11 cellular contexts compared by ENCODE assay signal in the genomic region with DNA sequence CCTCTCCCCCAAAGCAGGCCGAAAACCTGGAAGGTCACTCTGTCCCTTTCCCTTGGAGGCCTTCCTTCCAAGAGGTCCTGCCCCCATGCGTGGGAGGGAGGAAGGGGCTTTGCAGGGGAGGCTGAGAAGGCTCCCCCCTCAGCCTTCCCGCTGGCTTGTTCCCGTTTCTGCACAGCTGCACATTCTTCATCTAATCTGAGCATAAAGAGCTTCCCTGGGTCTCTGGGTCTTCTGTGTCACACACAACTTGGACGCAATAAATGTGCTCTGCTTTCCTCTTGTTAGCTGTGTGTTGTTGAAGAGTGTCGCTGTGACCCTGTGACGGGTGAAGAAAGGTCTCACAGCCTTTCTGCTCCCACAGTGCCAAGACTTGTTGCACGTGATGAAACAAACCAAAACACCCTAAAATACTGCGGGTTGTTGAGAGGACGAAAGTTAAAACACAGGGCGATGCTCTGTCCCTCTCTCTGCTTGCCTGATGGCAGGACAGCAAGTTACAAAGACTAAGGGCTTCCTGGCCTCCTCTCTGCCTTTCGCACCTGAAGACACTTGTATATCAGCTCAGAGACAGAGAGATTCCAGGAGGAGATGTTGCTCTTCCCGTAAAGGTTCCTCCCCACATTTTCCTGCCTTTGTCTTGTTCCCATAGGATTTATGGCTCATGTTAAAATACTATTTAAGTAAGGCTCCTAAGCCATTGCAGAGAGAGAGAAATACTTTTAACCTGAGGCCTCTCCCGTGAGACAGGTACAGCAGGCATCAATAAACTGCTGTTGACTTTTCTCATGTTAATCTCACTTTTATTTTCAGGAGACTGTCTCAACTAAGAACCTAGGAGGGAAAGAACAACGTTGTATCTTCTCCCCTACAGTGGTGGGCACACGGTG. TPM values are rescaled to one million over a fixed set of nuclear protein-coding genes. Genes with fewer than 3 reads are reported as not detected.
A peak's percentile ranks its signal among the peaks of the same experiment; 100 is the strongest.
DNase-seq lines count a peak whose midpoint lies in the region; ATAC-seq and TF ChIP-seq lines count a peak whose summit lies in the region.
"Had no signal": no experiment of that assay in that cellular context is flagged by ENCODE, and none has a peak within 500 bp of the region (broad histone marks: within the 10 kb centered on the region; RNA-seq: fewer than 3 reads in every experiment).

No MANE protein-coding gene starts in this region.

- TF ChIP-seq CTCF in choroid plexus epithelial cell (conservative IDR thresholded peaks at IDR 0.05; ENCODE audit: low read depth, low read length) (no peak), lung (IDR thresholded peaks at IDR 0.05; ENCODE audit: control extremely low read depth, extremely low read depth) (no peak)

- peak overlapping the region in 3 of 5 donors; percentile 28 to 39 (median 33) for H3K9ac ChIP-seq in subcutaneous abdominal adipose tissue (ENCODE audit: low read length in 5 of 5)

- H3K4me1 ChIP-seq in lung (ENCODE audit: control insufficient read depth in 2 of 2, insufficient read depth in 2 of 2, low read length in 2 of 2) (peaks cover 0 to 7% of the 10 kb centered on the region in 2 donors), subcutaneous abdominal adipose tissue (ENCODE audit: control insufficient read depth in 5 of 5, insufficient read depth in 5 of 5, low read length in 5 of 5) (peaks cover 7 to 23% (median 17%) of the 10 kb centered on the region in 5 donors)

- H3K4me3 ChIP-seq in choroid plexus epithelial cell (ENCODE audit: low read depth, low read length) (no peak overlapping the region), lung (no peak overlapping the region), subcutaneous abdominal adipose tissue (ENCODE audit: low read depth in 1 of 5, low read length in 5 of 5) (no peak overlapping the region)

- H3K9me3 ChIP-seq in lung (ENCODE audit: control insufficient read depth in 2 of 2, insufficient read depth in 1 of 2, low read length in 1 of 2) = peaks cover 0 to 3% of the 10 kb centered on the region in 2 donors
- no peaks in the 10 kb centered on the region for H3K9me3 ChIP-seq in subcutaneous abdominal adipose tissue (ENCODE audit: control insufficient read depth in 5 of 5, low read length in 5 of 5)

- no peak for ATAC-seq in lung (ENCODE audit: insufficient read depth, low FRiP score)
- ATAC-seq in HG02840 (IDR thresholded peaks at IDR 0.05; ENCODE audit: low FRiP score, unreplicated experiment) = no peak
- ATAC-seq: stimulated activated naive CD8-positive, alpha-beta T cell treated with anti-CD3 and anti-CD28 coated beads, Interleukin-15, Interleukin-2, amounts not matched to agents 100 U/mL and 50 U/mL, for 24 hours had no signal

- no peaks in the 10 kb centered on the region for H3K27me3 ChIP-seq in lung (ENCODE audit: control insufficient read depth, insufficient read depth)
- no peaks in the 10 kb centered on the region for H3K27me3 ChIP-seq in subcutaneous abdominal adipose tissue (ENCODE audit: control insufficient read depth in 5 of 5, insufficient read depth in 4 of 5, low read length in 5 of 5)

- WGBS in lung, 2 donors = 42 to 47% methylated on average over 16 of the region's 16 CpGs

- no peaks in the 10 kb centered on the region for H3K36me3 ChIP-seq in lung (ENCODE audit: control insufficient read depth in 2 of 2, insufficient read depth in 2 of 2, low read length in 2 of 2)
- H3K36me3 ChIP-seq in subcutaneous abdominal adipose tissue (ENCODE audit: control insufficient read depth in 5 of 5, insufficient read depth in 5 of 5, low read length in 5 of 5) = no peaks in the 10 kb centered on the region

- peak; percentile 12 for DNase-seq in LHCN-M2 (ENCODE audit: low read depth)
- peak; percentile 77 for DNase-seq in choroid plexus epithelial cell (ENCODE audit: low read depth)
- DNase-seq in lung (ENCODE audit: low spot score) = no peak
- no peak for DNase-seq in SIG-M5 treated with dmso at 0.1 percent for 504 hours (lab: John Stamatoyannopoulos, UW; ENCODE audit: unreplicated experiment)
- DNase-seq in SW480 (ENCODE audit: low spot score) = no peak
- no peak for DNase-seq in T1000 (lab: John Stamatoyannopoulos, UW)
- DNase-seq: activated naive CD4-positive, alpha-beta T cell treated with anti-CD3 and anti-CD28 coated beads, Interleukin-2, amount 50 U/mL, for 16 hours; mammary epithelial cell; stimulated activated naive CD8-positive, alpha-beta T cell treated with anti-CD3 and anti-CD28 coated beads, Interleukin-15, Interleukin-2, amounts not matched to agents 100 U/mL and 50 U/mL, for 24 hours had no signal

- H3K27ac ChIP-seq in lung (ENCODE audit: low read depth in 1 of 2, low read length in 1 of 2) (peak overlapping the region; percentile 72 to 76), subcutaneous abdominal adipose tissue (ENCODE audit: low read depth, low read length) (peak overlapping the region; percentile 52)

RNA-seq across cellular contexts. Expression of a gene that starts 15.4 kb away (rescaled TPM):
- total RNA-seq in LHCN-M2 (2014; rRNA removed) = 43.4 and 63.7 TPM in 2 replicates
- polyA plus RNA-seq in LHCN-M2 (2012) = 702 TPM
- total RNA-seq in lung = 100 to 1,000 TPM; 191 to 903 TPM
- 1,000 to 10,000 TPM; 1,642 to 2,585 TPM for polyA plus RNA-seq in lung

RNA-seq across cellular contexts. Expression of a gene that starts 22.2 kb away (rescaled TPM):
- total RNA-seq in LHCN-M2 (2014; rRNA removed) = 0.32 and 3.2 TPM in 2 replicates
- 0.49 TPM for polyA plus RNA-seq in LHCN-M2 (2012)
- total RNA-seq in lung = 100 to 1,000 TPM in 1 of 2 donors, 10 to 100 TPM in 1; 53.3 to 104 TPM
- 100 to 1,000 TPM; 275 to 531 TPM for polyA plus RNA-seq in lung

RNA-seq across cellular contexts. Expression of a gene that starts 28.4 kb away (rescaled TPM):
- 15.6 and 21.9 TPM in 2 replicates for total RNA-seq in LHCN-M2 (2014; rRNA removed)
- polyA plus RNA-seq in LHCN-M2 (2012) = 198 TPM
- total RNA-seq in lung = 100 to 1,000 TPM in 1 of 2 donors, 10 to 100 TPM in 1; 75.7 to 656 TPM
- 1,000 to 10,000 TPM; 1,063 to 4,189 TPM for polyA plus RNA-seq in lung

RNA-seq across cellular contexts. Expression of a gene that starts 33.3 kb away (rescaled TPM):
- total RNA-seq in LHCN-M2 (2014; rRNA removed) = 0.75 and 1.3 TPM in 2 replicates
- 0.11 TPM for polyA plus RNA-seq in LHCN-M2 (2012)
- 1 to 10 TPM; 1.4 to 6.8 TPM for total RNA-seq in lung
- 1 to 10 TPM; 2.1 to 4.6 TPM for polyA plus RNA-seq in lung

RNA-seq across cellular contexts. Expression of a gene that starts 36.7 kb away (rescaled TPM):
- total RNA-seq in LHCN-M2 (2014; rRNA removed) (not detected in 2 replicates), lung (not detected)
- not detected for polyA plus RNA-seq in LHCN-M2 (2012)
- polyA plus RNA-seq in lung = not detected
- total RNA-seq: mammary epithelial cell had no signal
- polyA plus RNA-seq: mammary epithelial cell had no signal

Comparison
In these comparisons a context has a peak if more than half of its experiments do, and no peak if none do; other contexts are left out.
1. DNase-seq: peak in LHCN-M2 (single experiment) and choroid plexus epithelial cell (single experiment); none in lung (single experiment), SIG-M5 treated with dmso at 0.1 percent for 504 hours (single experiment), SW480 (single experiment) and T1000 (single experiment).
2. RNA of a gene that starts 22.2 kb away (total RNA-seq): 53.3 to 104 TPM in lung; 0.32 to 3.2 TPM in LHCN-M2; every median in the first group is over 10 times any median in the second.